8 cellular contexts compared by ENCODE assay signal in the genomic region with DNA sequence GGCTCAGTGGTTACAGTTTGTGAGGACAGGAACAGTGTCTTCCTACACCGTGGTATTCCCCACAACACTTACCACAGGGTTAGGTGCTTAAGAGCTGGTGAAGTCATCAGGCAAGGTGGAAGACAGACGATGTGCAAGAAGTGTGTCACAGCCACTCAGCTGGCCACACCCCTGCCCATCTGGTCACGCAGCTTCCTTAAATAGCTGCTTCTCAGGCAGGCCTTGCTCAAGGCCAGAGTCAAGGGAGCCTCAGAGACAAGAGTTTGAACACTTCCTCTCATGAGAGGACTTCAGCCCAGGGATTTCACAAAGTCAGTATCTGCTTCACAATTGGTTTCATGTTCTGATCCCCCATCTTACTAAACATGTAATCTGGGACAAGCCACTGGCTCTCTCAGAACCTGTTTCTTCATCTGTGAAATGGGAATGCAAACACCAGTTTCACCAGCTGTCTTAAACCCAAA.
DNase-seq lines count a peak whose midpoint lies in the region; ATAC-seq and TF ChIP-seq lines count a peak whose summit lies in the region.

No MANE protein-coding gene starts in this region.

- H3K27ac ChIP-seq in stomach (peak overlapping the region in 4 of 5 donors; percentile 7 to 55 (median 34)), smooth muscle cell (ENCODE audit: low read depth) (no peak overlapping the region)

- intact Hi-C loops in stomach (cut with DNase I; ENCODE audit: low total_unique reads): no loop called here

- peaks cover 0 to 56% (median 10%) of the 10 kb centered on the region in 4 donors for H3K4me1 ChIP-seq in stomach
- peaks cover 1% of the 10 kb centered on the region for H3K4me1 ChIP-seq in smooth muscle cell (ENCODE audit: low read depth)

- ATAC-seq in activated naive CD8-positive, alpha-beta T cell treated with anti-CD3 and anti-CD28 coated beads, Interleukin-2, amount 10 ng/mL, durations not matched to agents 7 days and 5 days (ENCODE audit: low read depth): peak; percentile 70
- ATAC-seq in HG02885 (IDR thresholded peaks at IDR 0.05; ENCODE audit: poor library complexity, unreplicated experiment): peak; percentile 97

- no peak overlapping the region for H2AFZ ChIP-seq in smooth muscle cell (ENCODE audit: low read depth)

- no peaks in the 10 kb centered on the region for H3K27me3 ChIP-seq in stomach
- H3K27me3 ChIP-seq in smooth muscle cell (ENCODE audit: low read depth): no peaks in the 10 kb centered on the region

- 35 to 62% (median 46%) methylated on average over 3 of the region's 3 CpGs for WGBS in stomach, 5 donors
- WGBS in smooth muscle cell (ENCODE audit: low lambda C conversion rate): 56% methylated on average over 3 of the region's 3 CpGs

- H3K4me1 Mint-ChIP-seq in activated naive CD8-positive, alpha-beta T cell treated with anti-CD3 and anti-CD28 coated beads, Interleukin-2, amount 10 ng/mL, durations not matched to agents 7 days and 5 days: peaks cover 8% of the 10 kb centered on the region
- no peaks in the 10 kb centered on the region for H3K4me1 Mint-ChIP-seq in activated naive CD8-positive, alpha-beta T cell treated with anti-CD3 and anti-CD28 coated beads for 36 hours

- no peaks in the 10 kb centered on the region for H3K36me3 Mint-ChIP-seq in activated naive CD8-positive, alpha-beta T cell treated with anti-CD3 and anti-CD28 coated beads, Interleukin-2, amount 10 ng/mL, durations not matched to agents 7 days and 5 days
- no peaks in the 10 kb centered on the region for H3K36me3 Mint-ChIP-seq in activated naive CD8-positive, alpha-beta T cell treated with anti-CD3 and anti-CD28 coated beads for 36 hours

- H3K9me3 ChIP-seq in stomach (no peaks in the 10 kb centered on the region), smooth muscle cell (replicated peaks; ENCODE audit: low read depth) (no peaks in the 10 kb centered on the region)

- TF ChIP-seq EP300 in stomach (IDR thresholded peaks at IDR 0.05): no peak

- no peak for TF ChIP-seq POLR2A in stomach (IDR thresholded peaks at IDR 0.05)

- H3F3A ChIP-seq in smooth muscle cell (ENCODE audit: low read depth): no peaks in the 10 kb centered on the region

- no peak overlapping the region for H3K9ac ChIP-seq in smooth muscle cell (ENCODE audit: low read depth)

- POLR2A ChIA-PET in activated naive CD8-positive, alpha-beta T cell treated with anti-CD3 and anti-CD28 coated beads, Interleukin-2, amount 10 ng/mL, durations not matched to agents 7 days and 5 days (lab: Charles Lee): no interaction called here

- peak overlapping the region; percentile 4 for H3K4me3 Mint-ChIP-seq in activated naive CD8-positive, alpha-beta T cell treated with anti-CD3 and anti-CD28 coated beads, Interleukin-2, amount 10 ng/mL, durations not matched to agents 7 days and 5 days
- no peak overlapping the region for H3K4me3 Mint-ChIP-seq in activated naive CD8-positive, alpha-beta T cell treated with anti-CD3 and anti-CD28 coated beads for 36 hours

- H3K79me2 ChIP-seq in smooth muscle cell (ENCODE audit: low read depth): no peaks in the 10 kb centered on the region

- peaks cover 4% of the 10 kb centered on the region for H3K27me3 Mint-ChIP-seq in activated naive CD8-positive, alpha-beta T cell treated with anti-CD3 and anti-CD28 coated beads, Interleukin-2, amount 10 ng/mL, durations not matched to agents 7 days and 5 days
- H3K27me3 Mint-ChIP-seq in activated naive CD8-positive, alpha-beta T cell treated with anti-CD3 and anti-CD28 coated beads for 36 hours: no peaks in the 10 kb centered on the region

- H3K4me3 ChIP-seq in stomach: no peak overlapping the region
- no peak overlapping the region for H3K4me3 ChIP-seq in smooth muscle cell

- no peak overlapping the region for H3K4me2 ChIP-seq in smooth muscle cell

- TF ChIP-seq CTCF in stomach (IDR thresholded peaks at IDR 0.05) (no peak), smooth muscle cell (IDR thresholded peaks at IDR 0.05; ENCODE audit: borderline replicate concordance, insufficient read depth, poor library complexity, severe bottlenecking) (no peak)

- no peaks in the 10 kb centered on the region for H3K9me3 Mint-ChIP-seq in activated naive CD8-positive, alpha-beta T cell treated with anti-CD3 and anti-CD28 coated beads, Interleukin-2, amount 10 ng/mL, durations not matched to agents 7 days and 5 days
- H3K9me3 Mint-ChIP-seq in activated naive CD8-positive, alpha-beta T cell treated with anti-CD3 and anti-CD28 coated beads for 36 hours: no peaks in the 10 kb centered on the region

- DNase-seq in activated naive CD8-positive, alpha-beta T cell treated with anti-CD3 and anti-CD28 coated beads, Interleukin-2, amount 10 ng/mL, durations not matched to agents 7 days and 5 days: no peak
- no peak for DNase-seq in activated naive CD8-positive, alpha-beta T cell treated with anti-CD3 and anti-CD28 coated beads for 36 hours
- peak; percentile 99 to 100 for DNase-seq in NOMO-1 (lab: John Stamatoyannopoulos, UW; ENCODE audit: unreplicated experiment in 2 of 2)
- peak; percentile 8 for DNase-seq in glomerular visceral epithelial cell (ENCODE audit: extremely low spot score)
- DNase-seq in stomach: peak; percentile 64
- DNase-seq in smooth muscle cell (lab: John Stamatoyannopoulos, UW; ENCODE audit: unreplicated experiment): no peak
- no peak for DNase-seq in NCI-H526 (lab: John Stamatoyannopoulos, UW)

- H3K27ac Mint-ChIP-seq in activated naive CD8-positive, alpha-beta T cell treated with anti-CD3 and anti-CD28 coated beads, Interleukin-2, amount 10 ng/mL, durations not matched to agents 7 days and 5 days: peak overlapping the region; percentile 47
- H3K27ac Mint-ChIP-seq in activated naive CD8-positive, alpha-beta T cell treated with anti-CD3 and anti-CD28 coated beads for 36 hours: no peak overlapping the region

- H3K36me3 ChIP-seq in stomach: peaks cover 0 to 9% (median 6%) of the 10 kb centered on the region in 4 donors
- no peaks in the 10 kb centered on the region for H3K36me3 ChIP-seq in smooth muscle cell (ENCODE audit: low read depth)

- H4K20me1 ChIP-seq in smooth muscle cell (ENCODE audit: low read depth): no peaks in the 10 kb centered on the region

Comparison
In these comparisons a context has a peak if more than half of its experiments do, and no peak if none do; other contexts are left out.
1. DNase-seq: peak in NOMO-1 (2 of 2), glomerular visceral epithelial cell (single experiment) and stomach (single experiment); none in activated naive CD8-positive, alpha-beta T cell treated with anti-CD3 and anti-CD28 coated beads, Interleukin-2, amount 10 ng/mL, durations not matched to agents 7 days and 5 days (single experiment), activated naive CD8-positive, alpha-beta T cell treated with anti-CD3 and anti-CD28 coated beads for 36 hours (single experiment), smooth muscle cell (single experiment) and NCI-H526 (0 of 2).